In genomic region chr15:32407904-32408303, GRCh38 we compare ENCODE assay signal across 9 cellular contexts. TPM values are rescaled to one million over a fixed set of nuclear protein-coding genes. Genes with fewer than 3 reads are reported as not detected.
DNase-seq lines count a peak whose midpoint lies in the region; ATAC-seq, FAIRE-seq and TF ChIP-seq lines count a peak whose summit lies in the region.
"Not testable (repeated sequence)": the region's sequence is repeated elsewhere in the genome, so short reads cannot be mapped to it uniquely, and the experiment has no call there.
"Had no signal": no experiment of that assay in that cellular context is flagged by ENCODE, and none has a peak within 500 bp of the region (broad histone marks: within the 10 kb centered on the region; RNA-seq: fewer than 3 reads in every experiment).

No MANE protein-coding gene starts in this region.

- H3K9me3 ChIP-seq in HCT116 (ENCODE audit: control insufficient read depth in 1 of 2, insufficient read depth in 1 of 2, low read depth in 1 of 2, low read length in 2 of 2); lower lobe of right lung; pancreas: not testable (repeated sequence)

- H3K27ac ChIP-seq in HCT116 (ENCODE audit: low read depth, low read length); lower lobe of right lung; pancreas: not testable (repeated sequence)

- H3K36me3 Mint-ChIP-seq in CD14-positive monocyte; chondrocyte (ENCODE audit: low read depth); glutamatergic neuron (ENCODE audit: unreplicated experiment): not testable (repeated sequence)

- H3K4me3 ChIP-seq in HCT116 (replicated peaks in 1 of 2; ENCODE audit: low read depth in 1 of 2, low read length in 2 of 2); lower lobe of right lung; pancreas: not testable (repeated sequence)

- not testable (repeated sequence) for TF ChIP-seq POLR2A in HCT116 (IDR thresholded peaks at IDR 0.05; ENCODE audit: borderline replicate concordance, extremely low read depth, insufficient read depth, insufficient read length)

- H3K4me1 ChIP-seq in HCT116 (ENCODE audit: control insufficient read depth in 1 of 2, insufficient read depth in 2 of 2, low read length in 2 of 2); lower lobe of right lung; pancreas: not testable (repeated sequence)

- BruUV-seq in HCT116 (replicated peaks; lab: Mats Ljungman, UMichigan), result not testable (repeated sequence)

- intact Hi-C loops in CD14-positive monocyte (cut with micrococcal nuclease); HCT116 (cut with micrococcal nuclease); lower lobe of right lung (cut with DNase I); pancreas (cut with DNase I): not testable (repeated sequence)

- not testable (repeated sequence) for H3K79me2 ChIP-seq in HCT116 (ENCODE audit: insufficient read depth, low read length)

- not testable (repeated sequence) for H3K9me2 ChIP-seq in HCT116 (ENCODE audit: insufficient read depth)

- not testable (repeated sequence) for DNase-seq in CD14-positive monocyte (ENCODE audit: low spot score); HCT116 (ENCODE audit: low read depth, low spot score); chondrocyte (ENCODE audit: low spot score); glutamatergic neuron; lower lobe of right lung; pancreas

- not testable (repeated sequence) for H3K4me1 Mint-ChIP-seq in CD14-positive monocyte; chondrocyte (ENCODE audit: low read depth); glutamatergic neuron (ENCODE audit: low read depth, unreplicated experiment)

- H3K9me3 Mint-ChIP-seq in CD14-positive monocyte; chondrocyte (ENCODE audit: low read depth); glutamatergic neuron (ENCODE audit: unreplicated experiment): not testable (repeated sequence)

- not testable (repeated sequence) for H3K27me3 ChIP-seq in HCT116 (ENCODE audit: insufficient read depth, low read length); lower lobe of right lung (ENCODE audit: low read depth); pancreas

- POLR2A ChIA-PET in HCT116 (lab: Charles Lee), result not testable (repeated sequence)

- H3K4me3 Mint-ChIP-seq in CD14-positive monocyte; chondrocyte (ENCODE audit: unreplicated experiment); glutamatergic neuron (ENCODE audit: unreplicated experiment): not testable (repeated sequence)

- CTCF ChIA-PET in HCT116 (lab: Charles Lee), result not testable (repeated sequence)

- H4K20me1 ChIP-seq in HCT116 (ENCODE audit: insufficient read depth), result not testable (repeated sequence)

- RAD21 ChIA-PET in HCT116 (lab: Charles Lee; ENCODE audit: low non-redundant PET in 1 of 2, low total read pairs in 2 of 2, uncharacterized antibody in 2 of 2, unreplicated experiment in 2 of 2), result not testable (repeated sequence)

- TF ChIP-seq RAD21 in HCT116 (IDR thresholded peaks at IDR 0.05; ENCODE audit: low read depth), result 0 out of 2 replicates have a peak, but pooled peaks have one; percentile 4

- not testable (repeated sequence) for H3K9ac ChIP-seq in HCT116 (ENCODE audit: low read length)

- not testable (repeated sequence) for H3K4me2 ChIP-seq in HCT116 (ENCODE audit: low read length)

- H3K27ac Mint-ChIP-seq in CD14-positive monocyte; chondrocyte (ENCODE audit: unreplicated experiment); glutamatergic neuron (ENCODE audit: unreplicated experiment): not testable (repeated sequence)

- 0 to 1% methylated on average over 2 of the region's 3 CpGs for WGBS in pancreas, 2 donors

- not testable (repeated sequence) for H3K27me3 Mint-ChIP-seq in CD14-positive monocyte (ENCODE audit: low read depth in 3 of 3); chondrocyte (ENCODE audit: low read depth); glutamatergic neuron (ENCODE audit: unreplicated experiment)

- TF ChIP-seq CTCF in CD14-positive monocyte (IDR thresholded peaks at IDR 0.05) (peak; percentile 57), chondrocyte (IDR thresholded peaks at IDR 0.05) (peak; percentile 72), glutamatergic neuron (IDR thresholded peaks at IDR 0.05; ENCODE audit: partially characterized antibody, unreplicated experiment) (peak; percentile 13), lower lobe of right lung (IDR thresholded peaks at IDR 0.05) (peak; percentile 35), pancreas (IDR thresholded peaks at IDR 0.05) (peak in 1 of 4 donors; percentile 22)
- not testable (repeated sequence) for TF ChIP-seq CTCF in HCT116 (IDR thresholded peaks at IDR 0.05 in 2 of 3, conservative IDR thresholded peaks at IDR 0.05 in 1 of 3; ENCODE audit: borderline replicate concordance in 1 of 3, insufficient read depth in 1 of 3, low read depth in 2 of 3, low read length in 2 of 3)

- FAIRE-seq in TTC549 (lab: Jason Lieb, UNC) (peak; percentile 3), pancreas (lab: Jason Lieb, UNC) (peak; percentile 97)

- H3K36me3 ChIP-seq in HCT116 (ENCODE audit: control insufficient read depth in 1 of 2, insufficient read depth in 2 of 2, low read length in 2 of 2); lower lobe of right lung; pancreas: not testable (repeated sequence)

- H2AFZ ChIP-seq in HCT116 (ENCODE audit: low read depth, low read length, poor library complexity, severe bottlenecking), result not testable (repeated sequence)

- ATAC-seq in HCT116, lower lobe of right lung: not testable (repeated sequence)
- peak in 3 of 4 donors; percentile 38 to 62 (median 45) for ATAC-seq in pancreas

RNA-seq across cellular contexts. Expression of gene GOLGA8K, which starts 4.8 kb away (rescaled TPM):
- polyA plus RNA-seq in CD14-positive monocyte, result not detected
- 3.3 TPM for total RNA-seq in HCT116 (2021; ENCODE audit: unreplicated experiment)
- 1.1 and 1.5 TPM in 2 replicates for polyA plus RNA-seq in HCT116 (2012)
- 1.3 to 2.0 TPM (median 1.7 TPM) in 3 replicates for total RNA-seq in chondrocyte
- total RNA-seq in glutamatergic neuron (ENCODE audit: unreplicated experiment), result not detected
- total RNA-seq in lower lobe of right lung, result 1.9 TPM
- 1 to 10 TPM; 1.1 to 2.6 (median 1.7) TPM for total RNA-seq in pancreas
- 1 to 10 TPM in 1 of 2 donors, under 1 TPM in 1; 0.23 to 1.7 TPM for polyA plus RNA-seq in pancreas
- total RNA-seq: K562 had no signal

RNA-seq across cellular contexts. Expression of gene GOLGA8O, which starts 47.5 kb away (rescaled TPM):
- not detected for polyA plus RNA-seq in CD14-positive monocyte
- 0.49 TPM for total RNA-seq in HCT116 (2021; ENCODE audit: unreplicated experiment)
- polyA plus RNA-seq in HCT116 (2012), result 1.1 and 1.2 TPM in 2 replicates
- total RNA-seq in chondrocyte, result 2.5 to 5.1 TPM (median 2.8 TPM) in 3 replicates
- total RNA-seq in glutamatergic neuron (ENCODE audit: unreplicated experiment), result not detected
- total RNA-seq in lower lobe of right lung, result not detected
- under 1 TPM in 4 of 6 donors, not detected in 2; 0.12 to 0.46 (median 0.28) TPM for total RNA-seq in pancreas
- 1 to 10 TPM; 1.0 to 1.7 TPM for polyA plus RNA-seq in pancreas
- total RNA-seq: H1 had no signal
- polyA plus RNA-seq: H1 had no signal
